In the genomic region with DNA sequence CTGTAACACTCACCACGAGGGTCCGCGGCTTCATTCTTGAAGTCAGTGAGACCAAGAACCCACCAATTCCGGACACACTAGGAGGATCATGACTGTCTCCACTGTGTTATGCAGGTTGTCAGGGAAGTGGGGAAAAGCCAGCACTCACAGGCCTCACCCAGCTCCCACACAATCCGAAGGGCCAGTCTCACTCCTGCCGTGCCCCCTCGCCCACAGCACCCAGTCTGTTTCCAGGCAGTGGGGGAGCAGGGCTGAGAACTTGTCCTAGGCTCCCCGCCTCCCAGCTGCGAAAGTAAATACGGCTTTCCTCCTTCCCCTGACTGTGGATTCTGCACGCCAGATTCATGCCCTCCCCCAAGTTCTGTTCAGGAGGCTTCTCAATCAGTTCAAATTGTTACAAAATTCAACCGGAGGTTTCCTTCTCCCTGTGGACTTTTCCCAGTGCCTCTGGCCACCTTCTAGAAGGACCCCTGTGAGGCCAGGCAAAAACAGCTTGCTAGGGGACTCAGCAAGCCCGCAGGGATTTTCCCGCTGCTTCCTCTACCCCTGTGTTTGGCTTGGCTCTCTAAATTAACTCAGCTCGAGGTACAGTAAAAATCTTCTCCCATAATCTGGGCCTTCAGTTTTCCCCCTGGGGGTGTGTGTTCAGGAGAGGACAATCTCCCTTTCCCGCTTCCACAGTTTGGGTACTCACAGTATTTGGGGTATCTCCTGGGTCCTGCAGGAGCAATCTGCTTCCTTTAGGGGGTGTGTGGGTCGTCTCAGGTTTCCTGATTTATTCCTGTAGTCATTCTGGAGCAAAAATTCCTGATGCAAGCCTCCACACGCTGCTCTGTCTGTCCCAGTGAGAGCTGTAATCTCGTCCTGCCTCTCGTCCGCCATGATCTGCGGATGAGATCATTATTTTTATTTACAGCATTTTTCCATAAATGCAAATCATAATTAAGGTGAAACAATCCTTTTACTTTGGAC, we compare ENCODE assay signal across 1 cellular context.
TF ChIP-seq lines count a peak whose summit lies in the region.

No MANE protein-coding gene starts in this region.

TF ChIP-seq in HepG2, 621 proteins besides CTCF, POLR2A, EP300 and RAD21 (continued from another document):
- TF ChIP-seq, protein P1, sequence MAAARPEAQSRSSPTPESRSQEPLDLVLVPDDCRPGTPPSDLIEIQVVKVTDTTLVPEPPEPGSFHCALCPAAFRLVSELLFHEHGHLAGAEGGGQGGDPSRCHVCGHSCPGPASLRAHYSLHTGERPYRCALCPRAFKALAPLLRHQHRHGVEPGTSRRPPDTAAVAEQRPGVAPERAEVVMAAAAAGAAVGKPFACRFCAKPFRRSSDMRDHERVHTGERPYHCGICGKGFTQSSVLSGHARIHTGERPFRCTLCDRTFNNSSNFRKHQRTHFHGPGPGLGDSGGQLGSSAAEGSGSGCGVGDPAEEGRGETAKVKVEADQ (CRISPR knock-in tag; IDR thresholded peaks at IDR 0.05; ENCODE audit: borderline replicate concordance), result no peak
- TF ChIP-seq HNF4A (CRISPR knock-in tag; IDR thresholded peaks at IDR 0.05) (no peak), GABPA (IDR thresholded peaks at IDR 0.05; ENCODE audit: low read depth, low read length) (no peak), GABPA (CRISPR knock-in tag; IDR thresholded peaks at IDR 0.05; ENCODE audit: low read depth) (no peak), ZNF563 (CRISPR knock-in tag; IDR thresholded peaks at IDR 0.05) (no peak), RFX1 (IDR thresholded peaks at IDR 0.05) (no peak), ZNF124 (CRISPR knock-in tag; IDR thresholded peaks at IDR 0.05) (no peak), ZNF274 (CRISPR knock-in tag; IDR thresholded peaks at IDR 0.05) (no peak), SP5 (CRISPR knock-in tag; IDR thresholded peaks at IDR 0.05; ENCODE audit: borderline replicate concordance, low read depth) (no peak), ZNF552 (CRISPR knock-in tag; IDR thresholded peaks at IDR 0.05; ENCODE audit: borderline replicate concordance) (no peak), RFX3 (CRISPR knock-in tag; IDR thresholded peaks at IDR 0.05) (no peak), ADNP (CRISPR knock-in tag; IDR thresholded peaks at IDR 0.05) (no peak), FOXJ3 (CRISPR knock-in tag; IDR thresholded peaks at IDR 0.05; ENCODE audit: borderline replicate concordance) (no peak), SYNCRIP (IDR thresholded peaks at IDR 0.05; ENCODE audit: insufficient read depth, low read depth, low read length) (no peak), ZNF780A (CRISPR knock-in tag; IDR thresholded peaks at IDR 0.05) (no peak)
- TF ChIP-seq, protein P2, sequence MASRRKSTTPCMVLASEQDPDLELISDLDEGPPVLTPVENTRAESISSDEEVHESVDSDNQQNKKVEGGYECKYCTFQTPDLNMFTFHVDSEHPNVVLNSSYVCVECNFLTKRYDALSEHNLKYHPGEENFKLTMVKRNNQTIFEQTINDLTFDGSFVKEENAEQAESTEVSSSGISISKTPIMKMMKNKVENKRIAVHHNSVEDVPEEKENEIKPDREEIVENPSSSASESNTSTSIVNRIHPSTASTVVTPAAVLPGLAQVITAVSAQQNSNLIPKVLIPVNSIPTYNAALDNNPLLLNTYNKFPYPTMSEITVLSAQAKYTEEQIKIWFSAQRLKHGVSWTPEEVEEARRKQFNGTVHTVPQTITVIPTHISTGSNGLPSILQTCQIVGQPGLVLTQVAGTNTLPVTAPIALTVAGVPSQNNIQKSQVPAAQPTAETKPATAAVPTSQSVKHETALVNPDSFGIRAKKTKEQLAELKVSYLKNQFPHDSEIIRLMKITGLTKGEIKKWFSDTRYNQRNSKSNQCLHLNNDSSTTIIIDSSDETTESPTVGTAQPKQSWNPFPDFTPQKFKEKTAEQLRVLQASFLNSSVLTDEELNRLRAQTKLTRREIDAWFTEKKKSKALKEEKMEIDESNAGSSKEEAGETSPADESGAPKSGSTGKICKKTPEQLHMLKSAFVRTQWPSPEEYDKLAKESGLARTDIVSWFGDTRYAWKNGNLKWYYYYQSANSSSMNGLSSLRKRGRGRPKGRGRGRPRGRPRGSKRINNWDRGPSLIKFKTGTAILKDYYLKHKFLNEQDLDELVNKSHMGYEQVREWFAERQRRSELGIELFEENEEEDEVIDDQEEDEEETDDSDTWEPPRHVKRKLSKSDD (CRISPR knock-in tag; IDR thresholded peaks at IDR 0.05; ENCODE audit: low read depth), result no peak
- TF ChIP-seq, protein P3, sequence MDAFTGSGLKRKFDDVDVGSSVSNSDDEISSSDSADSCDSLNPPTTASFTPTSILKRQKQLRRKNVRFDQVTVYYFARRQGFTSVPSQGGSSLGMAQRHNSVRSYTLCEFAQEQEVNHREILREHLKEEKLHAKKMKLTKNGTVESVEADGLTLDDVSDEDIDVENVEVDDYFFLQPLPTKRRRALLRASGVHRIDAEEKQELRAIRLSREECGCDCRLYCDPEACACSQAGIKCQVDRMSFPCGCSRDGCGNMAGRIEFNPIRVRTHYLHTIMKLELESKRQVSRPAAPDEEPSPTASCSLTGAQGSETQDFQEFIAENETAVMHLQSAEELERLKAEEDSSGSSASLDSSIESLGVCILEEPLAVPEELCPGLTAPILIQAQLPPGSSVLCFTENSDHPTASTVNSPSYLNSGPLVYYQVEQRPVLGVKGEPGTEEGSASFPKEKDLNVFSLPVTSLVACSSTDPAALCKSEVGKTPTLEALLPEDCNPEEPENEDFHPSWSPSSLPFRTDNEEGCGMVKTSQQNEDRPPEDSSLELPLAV (CRISPR knock-in tag; conservative IDR thresholded peaks at IDR 0.05; ENCODE audit: low read depth), result no peak
- TF ChIP-seq, protein P4, sequence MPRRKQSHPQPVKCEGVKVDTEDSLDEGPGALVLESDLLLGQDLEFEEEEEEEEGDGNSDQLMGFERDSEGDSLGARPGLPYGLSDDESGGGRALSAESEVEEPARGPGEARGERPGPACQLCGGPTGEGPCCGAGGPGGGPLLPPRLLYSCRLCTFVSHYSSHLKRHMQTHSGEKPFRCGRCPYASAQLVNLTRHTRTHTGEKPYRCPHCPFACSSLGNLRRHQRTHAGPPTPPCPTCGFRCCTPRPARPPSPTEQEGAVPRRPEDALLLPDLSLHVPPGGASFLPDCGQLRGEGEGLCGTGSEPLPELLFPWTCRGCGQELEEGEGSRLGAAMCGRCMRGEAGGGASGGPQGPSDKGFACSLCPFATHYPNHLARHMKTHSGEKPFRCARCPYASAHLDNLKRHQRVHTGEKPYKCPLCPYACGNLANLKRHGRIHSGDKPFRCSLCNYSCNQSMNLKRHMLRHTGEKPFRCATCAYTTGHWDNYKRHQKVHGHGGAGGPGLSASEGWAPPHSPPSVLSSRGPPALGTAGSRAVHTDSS (CRISPR knock-in tag; conservative IDR thresholded peaks at IDR 0.05), result no peak
- TF ChIP-seq, protein P5, sequence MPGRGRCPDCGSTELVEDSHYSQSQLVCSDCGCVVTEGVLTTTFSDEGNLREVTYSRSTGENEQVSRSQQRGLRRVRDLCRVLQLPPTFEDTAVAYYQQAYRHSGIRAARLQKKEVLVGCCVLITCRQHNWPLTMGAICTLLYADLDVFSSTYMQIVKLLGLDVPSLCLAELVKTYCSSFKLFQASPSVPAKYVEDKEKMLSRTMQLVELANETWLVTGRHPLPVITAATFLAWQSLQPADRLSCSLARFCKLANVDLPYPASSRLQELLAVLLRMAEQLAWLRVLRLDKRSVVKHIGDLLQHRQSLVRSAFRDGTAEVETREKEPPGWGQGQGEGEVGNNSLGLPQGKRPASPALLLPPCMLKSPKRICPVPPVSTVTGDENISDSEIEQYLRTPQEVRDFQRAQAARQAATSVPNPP (CRISPR knock-in tag; IDR thresholded peaks at IDR 0.05), result no peak
